ENCODE assay signal across 14 cellular contexts in genomic region chr7:139869886-139870285, GRCh38.
"Had no signal": no experiment of that assay in that cellular context is flagged by ENCODE, and none has a peak within 500 bp of the region (broad histone marks: within the 10 kb centered on the region; RNA-seq: fewer than 3 reads in every experiment).

No MANE protein-coding gene starts in this region.

- H3K36me3 ChIP-seq: esophagus muscularis mucosa, gastroesophageal sphincter, thyroid gland had no signal

- DNase-seq: activated CD4-positive, alpha-beta T cell treated with anti-CD3 and anti-CD28 coated beads, Interleukin-2, amount 50 U/mL, for 1 hour; activated CD4-positive, CD25-positive, alpha-beta regulatory T cell treated with anti-CD3 and anti-CD28 coated beads, Interleukin-2, amount 50 U/mL, for 72 hours; dermis blood vessel endothelial cell; effector memory CD4-positive, alpha-beta T cell; heart right ventricle; kidney glomerular epithelial cell; mesendoderm; naive thymus-derived CD4-positive, alpha-beta T cell; spleen; stimulated activated CD4-positive, alpha-beta T cell treated with anti-CD3 and anti-CD28 coated beads, Interleukin-4, amount 100 ng/mL, for 4 hours; stimulated activated naive B cell treated with anti-CD40 and anti-IgM and Interleukin-4, amounts not matched to agents 10 μg/mL and 1 μg/mL and 100 μg/mL, for 72 hours; thyroid gland had no signal

- H3K27ac ChIP-seq: heart right ventricle, thyroid gland had no signal

- H3K4me3 ChIP-seq: esophagus muscularis mucosa, gastroesophageal sphincter, heart right ventricle, spleen, thyroid gland had no signal

- H3K9me3 ChIP-seq: esophagus muscularis mucosa, gastroesophageal sphincter, spleen, thyroid gland had no signal

- ATAC-seq: gastroesophageal sphincter; heart right ventricle; naive thymus-derived CD4-positive, alpha-beta T cell had no signal

- H3K27me3 ChIP-seq: gastroesophageal sphincter, heart right ventricle, spleen, thyroid gland had no signal
